14 cellular contexts compared by ENCODE assay signal in the genomic region with DNA sequence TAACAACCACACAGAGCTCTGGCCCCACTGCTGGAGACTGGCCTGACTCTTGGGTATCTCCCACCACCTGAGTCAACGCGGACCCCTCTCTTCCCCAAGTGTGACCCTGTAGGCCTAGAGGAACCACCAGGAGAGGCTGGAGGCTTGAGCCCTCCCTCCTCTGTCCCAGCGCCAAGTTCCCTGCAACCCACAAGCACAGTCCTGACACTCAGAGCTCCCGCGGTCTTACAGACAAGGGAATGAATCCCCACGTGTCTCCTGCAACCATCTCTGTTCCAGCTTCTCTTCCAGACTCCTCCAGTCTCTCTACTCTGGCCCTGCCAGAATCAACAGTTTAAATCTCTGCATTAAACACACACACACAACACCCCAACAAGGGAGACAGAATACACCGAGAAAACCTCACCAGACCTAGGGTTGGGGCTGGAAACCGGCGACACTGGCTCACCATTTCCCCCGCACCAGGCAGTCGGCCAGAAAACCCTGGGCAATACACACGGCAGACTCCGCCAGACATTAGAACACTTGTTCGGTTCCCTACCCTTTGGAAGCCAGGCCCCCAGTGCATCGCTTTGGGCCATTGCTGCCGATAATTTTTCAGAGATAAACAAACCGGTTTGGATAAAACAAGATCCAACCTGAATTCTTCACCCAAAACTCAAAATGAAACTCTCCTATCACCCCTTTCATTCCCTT.
"Had no signal": no experiment of that assay in that cellular context is flagged by ENCODE, and none has a peak within 500 bp of the region (broad histone marks: within the 10 kb centered on the region; RNA-seq: fewer than 3 reads in every experiment).

No MANE protein-coding gene starts in this region.

- DNase-seq: activated CD4-positive, alpha-beta memory T cell treated with anti-CD3 and anti-CD28 coated beads, Interleukin-2, amount 10 ng/mL, durations not matched to agents 7 days and 5 days; activated CD4-positive, alpha-beta T cell treated with anti-CD3 and anti-CD28 coated beads for 36 hours; activated naive CD4-positive, alpha-beta T cell treated with Interleukin-2 at 50 U/mL for 16 hours; activated naive CD8-positive, alpha-beta T cell treated with anti-CD3 and anti-CD28 coated beads, Interleukin-2, amount 50 U/mL, for 24 hours; colonic mucosa; hippocampal formation; mucosa of descending colon; nephron progenitor cell; small intestine; T-helper 9 cell; tibial artery; uterus had no signal

- H3K9me3 ChIP-seq: ascending aorta, colonic mucosa, gastroesophageal sphincter, mucosa of descending colon, tibial artery, uterus had no signal

- ATAC-seq: activated CD4-positive, alpha-beta T cell treated with anti-CD3 and anti-CD28 coated beads for 36 hours; activated naive CD8-positive, alpha-beta T cell treated with anti-CD3 and anti-CD28 coated beads, Interleukin-2, amount 50 U/mL, for 24 hours; gastroesophageal sphincter; mucosa of descending colon had no signal

- H3K36me3 ChIP-seq: ascending aorta, colonic mucosa, gastroesophageal sphincter, tibial artery, uterus had no signal

- H3K4me1 ChIP-seq: ascending aorta, uterus had no signal

- H3K27ac ChIP-seq: ascending aorta, colonic mucosa, gastroesophageal sphincter, tibial artery, uterus had no signal

- H3K4me3 ChIP-seq: ascending aorta, colonic mucosa, gastroesophageal sphincter, mucosa of descending colon, tibial artery, uterus had no signal

- H3K27me3 ChIP-seq: ascending aorta, colonic mucosa, gastroesophageal sphincter, uterus had no signal
